ENCODE assay signal across 8 cellular contexts in genomic region chr9:3507395-3508077, GRCh38. TPM values are rescaled to one million over a fixed set of nuclear protein-coding genes. Genes with fewer than 3 reads are reported as not detected.
DNase-seq lines count a peak whose midpoint lies in the region; ATAC-seq and TF ChIP-seq lines count a peak whose summit lies in the region.

No MANE protein-coding gene starts in this region.

- TF ChIP-seq CTCF in right atrium auricular region (IDR thresholded peaks at IDR 0.05) (no peak), foreskin keratinocyte (conservative IDR thresholded peaks at IDR 0.05) (no peak), vagina (IDR thresholded peaks at IDR 0.05) (no peak), GM13977 (IDR thresholded peaks at IDR 0.05; ENCODE audit: extremely low read depth, insufficient read depth, missing control alignments) (no peak)

- DNase-seq in Kasumi-1 (lab: John Stamatoyannopoulos, UW) (peak; percentile 13 to 31), right atrium auricular region (ENCODE audit: low spot score) (no peak), foreskin keratinocyte (no peak), H7 (no peak), vagina (ENCODE audit: extremely low spot score in 2 of 2) (no peak), GM13977 (ENCODE audit: low spot score) (no peak)

- in situ Hi-C loops in GM13977 (cut with MboI; ENCODE audit: low pct_unique_long_range_greater_than_20kb, low sequenced_read_pairs, unreplicated experiment) = no loop called here

- H3K27me3 ChIP-seq in right atrium auricular region (no peaks in the 10 kb centered on the region), foreskin keratinocyte (no peaks in the 10 kb centered on the region), H7 (ENCODE audit: control insufficient read depth, insufficient read depth, low read length) (no peaks in the 10 kb centered on the region), vagina (no peaks in the 10 kb centered on the region)

- H3K9me3 ChIP-seq in right atrium auricular region (no peaks in the 10 kb centered on the region), vagina (no peaks in the 10 kb centered on the region)

- no peak for TF ChIP-seq POLR2A in vagina (IDR thresholded peaks at IDR 0.05)

- intact Hi-C loops in vagina (cut with DNase I) = no loop called here

- H3K4me3 ChIP-seq in right atrium auricular region (no peak overlapping the region), H7 (ENCODE audit: insufficient read depth, low read depth, low read length) (no peak overlapping the region), vagina (no peak overlapping the region)

- H3K27ac ChIP-seq in right atrium auricular region (peak overlapping the region; percentile 1 to 15), foreskin keratinocyte (no peak overlapping the region), vagina (no peak overlapping the region)

- ATAC-seq in GM18499 (IDR thresholded peaks at IDR 0.05; ENCODE audit: insufficient read depth, unreplicated experiment) = peak; percentile 67
- peak; percentile 70 for ATAC-seq in GM21529 (IDR thresholded peaks at IDR 0.05; ENCODE audit: unreplicated experiment)
- ATAC-seq in foreskin keratinocyte = no peak

- no peaks in the 10 kb centered on the region for H3K36me3 ChIP-seq in right atrium auricular region
- H3K36me3 ChIP-seq in H7 (replicated peaks; ENCODE audit: control insufficient read depth, insufficient read depth, low read length) = no peaks in the 10 kb centered on the region
- H3K36me3 ChIP-seq in vagina = no peaks in the 10 kb centered on the region

- H3K4me1 ChIP-seq in right atrium auricular region = peaks cover 0 to 11% of the 10 kb centered on the region in 2 donors
- peaks cover 15% of the 10 kb centered on the region for H3K4me1 ChIP-seq in foreskin keratinocyte
- H3K4me1 ChIP-seq in vagina = peaks cover 7% of the 10 kb centered on the region

RNA-seq across cellular contexts. Expression of gene RFX3, which starts 18.3 kb away (rescaled TPM):
- 1 to 10 TPM; 2.2 to 2.7 TPM for total RNA-seq in right atrium auricular region
- total RNA-seq in foreskin keratinocyte = 2.2 and 2.5 TPM in 2 replicates
- polyA plus RNA-seq in foreskin keratinocyte = 0.38 TPM in 2 replicates
- 3.7 and 4.3 TPM in 2 replicates for total RNA-seq in H7 (2014; rRNA removed; shearing (Covaris generic))
- 11.8 TPM for total RNA-seq in vagina

Comparison
In these comparisons a context has a peak if more than half of its experiments do, and no peak if none do; other contexts are left out.
1. DNase-seq: peak in Kasumi-1 (2 of 2); none in right atrium auricular region (single experiment), foreskin keratinocyte (0 of 2), H7 (single experiment), vagina (0 of 2) and GM13977 (single experiment).
2. H3K27ac ChIP-seq: peak in right atrium auricular region (2 of 2); none in foreskin keratinocyte (single experiment) and vagina (single experiment).